Comparison of ENCODE assay signal across 1 cellular context in the genomic region with DNA sequence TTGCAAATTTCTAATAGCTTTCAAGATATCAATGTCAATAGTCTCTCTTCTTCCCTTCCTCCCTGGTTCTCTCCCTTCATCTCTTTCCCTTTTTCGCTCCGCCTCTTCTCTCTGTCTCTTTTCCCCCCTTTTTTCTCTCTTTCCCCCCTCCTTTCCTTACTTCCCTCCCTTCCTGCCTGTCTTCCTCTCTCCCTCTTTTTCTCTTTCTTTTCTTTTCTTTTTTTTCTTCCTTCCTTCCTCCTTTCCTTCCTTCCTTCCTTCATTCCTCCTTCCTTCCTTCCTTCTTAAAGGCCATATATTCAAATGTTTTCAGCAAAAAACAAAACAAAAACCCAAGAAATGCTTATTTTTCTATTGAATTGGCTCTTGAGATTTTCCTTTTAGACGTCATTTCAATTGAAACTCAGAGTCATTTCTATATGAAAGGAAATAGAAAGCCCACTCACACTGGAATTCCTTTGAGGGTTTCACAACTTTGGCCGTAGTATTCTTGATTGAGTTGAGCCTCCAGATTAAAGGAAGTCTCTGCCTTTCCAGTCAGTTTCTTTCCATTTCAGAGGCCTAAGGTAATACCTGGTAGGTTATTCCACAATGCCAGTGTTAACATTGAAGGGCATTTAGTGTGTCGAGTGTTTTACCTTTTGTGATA.
TF ChIP-seq lines count a peak whose summit lies in the region.

No MANE protein-coding gene starts in this region.

TF ChIP-seq in SK-N-SH, 30 proteins besides CTCF, POLR2A, EP300 and RAD21 (continued from another document):
- TF ChIP-seq NFIC (IDR thresholded peaks at IDR 0.05; ENCODE audit: borderline replicate concordance) (no peak), FOXM1 (IDR thresholded peaks at IDR 0.05; ENCODE audit: low read depth) (no peak)
- TF ChIP-seq, protein P1, sequence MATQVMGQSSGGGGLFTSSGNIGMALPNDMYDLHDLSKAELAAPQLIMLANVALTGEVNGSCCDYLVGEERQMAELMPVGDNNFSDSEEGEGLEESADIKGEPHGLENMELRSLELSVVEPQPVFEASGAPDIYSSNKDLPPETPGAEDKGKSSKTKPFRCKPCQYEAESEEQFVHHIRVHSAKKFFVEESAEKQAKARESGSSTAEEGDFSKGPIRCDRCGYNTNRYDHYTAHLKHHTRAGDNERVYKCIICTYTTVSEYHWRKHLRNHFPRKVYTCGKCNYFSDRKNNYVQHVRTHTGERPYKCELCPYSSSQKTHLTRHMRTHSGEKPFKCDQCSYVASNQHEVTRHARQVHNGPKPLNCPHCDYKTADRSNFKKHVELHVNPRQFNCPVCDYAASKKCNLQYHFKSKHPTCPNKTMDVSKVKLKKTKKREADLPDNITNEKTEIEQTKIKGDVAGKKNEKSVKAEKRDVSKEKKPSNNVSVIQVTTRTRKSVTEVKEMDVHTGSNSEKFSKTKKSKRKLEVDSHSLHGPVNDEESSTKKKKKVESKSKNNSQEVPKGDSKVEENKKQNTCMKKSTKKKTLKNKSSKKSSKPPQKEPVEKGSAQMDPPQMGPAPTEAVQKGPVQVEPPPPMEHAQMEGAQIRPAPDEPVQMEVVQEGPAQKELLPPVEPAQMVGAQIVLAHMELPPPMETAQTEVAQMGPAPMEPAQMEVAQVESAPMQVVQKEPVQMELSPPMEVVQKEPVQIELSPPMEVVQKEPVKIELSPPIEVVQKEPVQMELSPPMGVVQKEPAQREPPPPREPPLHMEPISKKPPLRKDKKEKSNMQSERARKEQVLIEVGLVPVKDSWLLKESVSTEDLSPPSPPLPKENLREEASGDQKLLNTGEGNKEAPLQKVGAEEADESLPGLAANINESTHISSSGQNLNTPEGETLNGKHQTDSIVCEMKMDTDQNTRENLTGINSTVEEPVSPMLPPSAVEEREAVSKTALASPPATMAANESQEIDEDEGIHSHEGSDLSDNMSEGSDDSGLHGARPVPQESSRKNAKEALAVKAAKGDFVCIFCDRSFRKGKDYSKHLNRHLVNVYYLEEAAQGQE (IDR thresholded peaks at IDR 0.05; ENCODE audit: low read depth, low read length), result no peak
- TF ChIP-seq, protein P2, sequence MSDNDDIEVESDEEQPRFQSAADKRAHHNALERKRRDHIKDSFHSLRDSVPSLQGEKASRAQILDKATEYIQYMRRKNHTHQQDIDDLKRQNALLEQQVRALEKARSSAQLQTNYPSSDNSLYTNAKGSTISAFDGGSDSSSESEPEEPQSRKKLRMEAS (IDR thresholded peaks at IDR 0.05; ENCODE audit: low read depth), result no peak
